In genomic region chr5:123787136-123787535, GRCh38 we compare ENCODE assay signal across 22 cellular contexts.
DNase-seq lines count a peak whose midpoint lies in the region; ATAC-seq and TF ChIP-seq lines count a peak whose summit lies in the region.
"Had no signal": no experiment of that assay in that cellular context is flagged by ENCODE, and none has a peak within 500 bp of the region (broad histone marks: within the 10 kb centered on the region; RNA-seq: fewer than 3 reads in every experiment).

No MANE protein-coding gene starts in this region.

- H3F3A ChIP-seq in SK-N-SH (replicated peaks; ENCODE audit: insufficient read depth): peaks cover 10% of the 10 kb centered on the region

- H3K4me1 Mint-ChIP-seq in nephron progenitor cell: no peaks in the 10 kb centered on the region
- H3K4me1 Mint-ChIP-seq: CD14-positive monocyte; CD8-positive, alpha-beta memory T cell had no signal

- H3K27ac ChIP-seq in SK-N-SH (ENCODE audit: low read depth in 2 of 2, low read length in 1 of 2): peak overlapping the region in 1 of 2 experiments; percentile 94; a peak in 2 of 4 replicates
- peak overlapping the region; percentile 15 for H3K27ac ChIP-seq in rectal smooth muscle tissue (ENCODE audit: low read depth, low read length)
- H3K27ac ChIP-seq in vagina: no peak overlapping the region
- H3K27ac ChIP-seq: 22Rv1; BLaER1 treated with 17β-estradiol and CSF1 and Interleukin-3, amounts not matched to agents 10 nM and 100 nM; GM23248 had no signal

- H3K9me3 ChIP-seq in SK-N-SH: no peaks in the 10 kb centered on the region
- H3K9me3 ChIP-seq in vagina: peaks cover 9% of the 10 kb centered on the region

- no peaks in the 10 kb centered on the region for H3K9me2 ChIP-seq in SK-N-SH

- H3K9ac ChIP-seq in SK-N-SH (no peak overlapping the region), rectal smooth muscle tissue (ENCODE audit: low read length) (no peak overlapping the region)
- H3K9ac ChIP-seq: BLaER1 treated with 17β-estradiol and CSF1 and Interleukin-3, amounts not matched to agents 10 nM and 100 nM; GM23248 had no signal

- no peaks in the 10 kb centered on the region for H3K27me3 Mint-ChIP-seq in nephron progenitor cell (ENCODE audit: low read depth, poor library complexity)
- H3K27me3 Mint-ChIP-seq: CD4-positive, alpha-beta T cell; CD8-positive, alpha-beta memory T cell had no signal

- H3K4me2 ChIP-seq in SK-N-SH: no peak overlapping the region

- TF ChIP-seq EP300 in SK-N-SH (IDR thresholded peaks at IDR 0.05; ENCODE audit: borderline replicate concordance in 1 of 2, low read depth in 1 of 2, low read length in 1 of 2): peak in 1 of 2 experiments; percentile 81; a peak in 2 of 4 replicates

- H3K4me3 Mint-ChIP-seq in nephron progenitor cell: no peak overlapping the region
- H3K4me3 Mint-ChIP-seq: B cell; CD14-positive monocyte; CD4-positive, alpha-beta T cell; CD8-positive, alpha-beta memory T cell; H9 had no signal

- H3K36me3 ChIP-seq in SK-N-SH (replicated peaks in 1 of 2; ENCODE audit: control insufficient read depth in 1 of 2, insufficient read depth in 2 of 2, low read length in 1 of 2) (no peaks in the 10 kb centered on the region), rectal smooth muscle tissue (ENCODE audit: control insufficient read depth, insufficient read depth, low read length) (no peaks in the 10 kb centered on the region), vagina (no peaks in the 10 kb centered on the region)

- 8% methylated on average over 1 of the region's 1 CpG for WGBS in SK-N-SH (ENCODE audit: low lambda C conversion rate)

- peak overlapping the region; percentile 71 for H3K27ac Mint-ChIP-seq in nephron progenitor cell
- H3K27ac Mint-ChIP-seq: B cell; CD14-positive monocyte; CD4-positive, alpha-beta T cell; CD8-positive, alpha-beta memory T cell; H9 had no signal

- peaks cover 45% of the 10 kb centered on the region for H3K9me3 Mint-ChIP-seq in nephron progenitor cell
- H3K9me3 Mint-ChIP-seq: CD4-positive, alpha-beta T cell had no signal

- no peak for TF ChIP-seq RAD21 in SK-N-SH (IDR thresholded peaks at IDR 0.05; ENCODE audit: low read length)

- ATAC-seq in SK-N-SH treated with all-trans-retinoic acid at 6 μM for 48 hours: no peak
- no peak for ATAC-seq in GM18519 (IDR thresholded peaks at IDR 0.05; ENCODE audit: low FRiP score, unreplicated experiment)
- ATAC-seq: GM12878, HCT116 had no signal

- DNase-seq in SK-N-SH: no peak
- DNase-seq in nephron progenitor cell: no peak
- DNase-seq in putamen (ENCODE audit: low spot score): no peak
- no peak for DNase-seq in cerebellum (ENCODE audit: low spot score)
- DNase-seq in vagina (ENCODE audit: extremely low spot score in 2 of 2): no peak
- DNase-seq: CD4-positive, alpha-beta T cell; CD8-positive, alpha-beta memory T cell; DMS 273 treated with DMSO at 0.1 percent for 48 hours; DMS79; EL; GDM1; GM23248; H9 had no signal

- H3K4me1 ChIP-seq in SK-N-SH (ENCODE audit: control insufficient read depth in 1 of 2, insufficient read depth in 2 of 2, low read depth in 1 of 2, low read length in 1 of 2) (peaks cover 26 to 35% of the 10 kb centered on the region in 2 experiments), rectal smooth muscle tissue (ENCODE audit: control insufficient read depth, insufficient read depth, low read length) (peaks cover 22% of the 10 kb centered on the region), vagina (peaks cover 22% of the 10 kb centered on the region)

- POLR2A ChIA-PET in SK-N-SH (lab: Yijun Ruan, JAX): no interaction called here

- H3K36me3 Mint-ChIP-seq in nephron progenitor cell (ENCODE audit: low read depth): peaks cover 30% of the 10 kb centered on the region
- H3K36me3 Mint-ChIP-seq: CD14-positive monocyte; CD8-positive, alpha-beta memory T cell had no signal

- no peak overlapping the region for H2AFZ ChIP-seq in SK-N-SH (ENCODE audit: low read depth)
- H2AFZ ChIP-seq: GM23248 had no signal

- H3K4me3 ChIP-seq in SK-N-SH (ENCODE audit: low read depth in 2 of 2, low read length in 1 of 2) (no peak overlapping the region), rectal smooth muscle tissue (ENCODE audit: low read length) (no peak overlapping the region), vagina (no peak overlapping the region)
- H3K4me3 ChIP-seq: BLaER1 treated with 17β-estradiol and CSF1 and Interleukin-3, amounts not matched to agents 10 nM and 100 nM; GM12878; GM23248 had no signal

- H3K79me2 ChIP-seq in SK-N-SH (ENCODE audit: insufficient read depth): no peaks in the 10 kb centered on the region

- TF ChIP-seq POLR2A in vagina (IDR thresholded peaks at IDR 0.05): no peak

- CTCF ChIA-PET in SK-N-SH (lab: Yijun Ruan, JAX): interaction anchor here (0.6 kb wide), 1 partner anchor 1409 kb away, joined by 3 read pairs; no protein-coding TSS in a partner anchor

- H3K27me3 ChIP-seq in SK-N-SH (ENCODE audit: insufficient read depth) (no peaks in the 10 kb centered on the region), rectal smooth muscle tissue (ENCODE audit: control insufficient read depth, insufficient read depth, low read length) (no peaks in the 10 kb centered on the region), vagina (no peaks in the 10 kb centered on the region)
- H3K27me3 ChIP-seq: BLaER1 treated with 17β-estradiol and CSF1 and Interleukin-3, amounts not matched to agents 10 nM and 100 nM had no signal

- TF ChIP-seq CTCF in SK-N-SH (IDR thresholded peaks at IDR 0.05) (no peak), nephron progenitor cell (IDR thresholded peaks at IDR 0.05) (no peak), vagina (IDR thresholded peaks at IDR 0.05) (no peak)

- H4K20me1 ChIP-seq in SK-N-SH (ENCODE audit: insufficient read depth): no peaks in the 10 kb centered on the region
- H4K20me1 ChIP-seq: BLaER1 treated with 17β-estradiol and CSF1 and Interleukin-3, amounts not matched to agents 10 nM and 100 nM had no signal

- intact Hi-C loops in vagina (cut with DNase I): no loop called here

TF ChIP-seq in SK-N-SH, 30 proteins besides CTCF, POLR2A, EP300 and RAD21:
- TF ChIP-seq GATA2 (CRISPR knock-in tag; IDR thresholded peaks at IDR 0.05) (peak; percentile 59; the same call in 1 of the 2 replicates), FOXJ3 (CRISPR knock-in tag; IDR thresholded peaks at IDR 0.05) (0 out of 2 replicates have a peak, but pooled peaks have one; percentile 48), RCOR1 (IDR thresholded peaks at IDR 0.05; ENCODE audit: low read length) (0 out of 2 replicates have a peak, but pooled peaks have one; percentile 31), CHD2 (IDR thresholded peaks at IDR 0.05; ENCODE audit: low read length, partially characterized antibody) (peak; percentile 11), GABPA (IDR thresholded peaks at IDR 0.05; ENCODE audit: low read depth) (no peak)
- TF ChIP-seq, protein P1, sequence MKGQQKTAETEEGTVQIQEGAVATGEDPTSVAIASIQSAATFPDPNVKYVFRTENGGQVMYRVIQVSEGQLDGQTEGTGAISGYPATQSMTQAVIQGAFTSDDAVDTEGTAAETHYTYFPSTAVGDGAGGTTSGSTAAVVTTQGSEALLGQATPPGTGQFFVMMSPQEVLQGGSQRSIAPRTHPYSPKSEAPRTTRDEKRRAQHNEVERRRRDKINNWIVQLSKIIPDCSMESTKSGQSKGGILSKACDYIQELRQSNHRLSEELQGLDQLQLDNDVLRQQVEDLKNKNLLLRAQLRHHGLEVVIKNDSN (IDR thresholded peaks at IDR 0.05; ENCODE audit: borderline replicate concordance, low read depth): no peak

TF ChIP-seq in SK-N-SH treated with all-trans-retinoic acid at 6 μM for 48 hours, 23 proteins besides CTCF, POLR2A, EP300 and RAD21:
- TF ChIP-seq PATZ1 (CRISPR knock-in tag; IDR thresholded peaks at IDR 0.05; ENCODE audit: borderline replicate concordance): no peak
- no peak for TF ChIP-seq TSHZ2 (CRISPR knock-in tag; IDR thresholded peaks at IDR 0.05)
- no peak for TF ChIP-seq ZNF70 (CRISPR knock-in tag; IDR thresholded peaks at IDR 0.05)
- TF ChIP-seq BACH2 (CRISPR knock-in tag; IDR thresholded peaks at IDR 0.05; ENCODE audit: borderline replicate concordance): no peak
- TF ChIP-seq ZC3H10 (CRISPR knock-in tag; IDR thresholded peaks at IDR 0.05): no peak
